Comparison of ENCODE assay signal across 1 cellular context in the genomic region with DNA sequence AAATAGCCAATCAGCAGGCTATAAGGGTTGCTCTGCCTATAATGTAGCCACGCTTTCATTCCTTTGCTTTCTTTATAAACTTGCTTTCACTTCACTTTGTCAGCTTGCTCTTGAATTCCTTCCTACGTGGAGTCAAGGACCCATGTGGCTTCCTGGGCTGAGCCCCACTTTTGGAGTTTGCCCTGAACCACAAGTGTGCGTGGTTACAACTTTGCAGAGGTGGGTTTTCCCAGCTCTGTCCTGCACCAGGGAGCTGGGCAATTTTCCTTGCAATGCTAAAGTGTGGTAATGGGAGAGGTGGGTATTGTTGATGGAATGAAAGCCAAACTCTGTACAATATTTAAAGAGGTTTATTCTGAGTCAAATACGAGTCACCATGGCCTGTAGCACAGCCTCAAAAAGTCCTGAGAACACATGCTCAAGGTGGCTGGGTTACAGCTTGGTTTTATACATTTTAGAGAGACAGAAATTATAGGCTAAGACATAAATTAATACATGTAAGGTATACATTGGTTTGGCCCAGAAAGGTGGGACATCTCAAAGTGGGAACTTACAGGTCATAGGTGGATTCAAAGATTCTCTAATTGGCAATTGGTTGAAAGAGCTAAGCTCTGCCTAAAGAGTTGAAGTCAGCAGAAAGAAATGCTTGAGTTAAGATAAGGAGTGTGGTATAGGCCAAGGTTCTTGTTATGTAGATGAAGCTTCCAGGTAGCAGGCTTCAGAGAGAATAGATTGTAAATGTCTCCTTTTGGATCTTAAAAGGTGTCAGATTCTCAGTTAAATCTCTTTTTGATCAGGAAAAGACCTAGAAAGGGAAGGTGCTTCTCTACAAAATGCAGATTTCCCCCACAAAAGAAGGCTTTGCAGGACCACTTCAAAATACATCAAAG.
TF ChIP-seq lines count a peak whose summit lies in the region.

No MANE protein-coding gene starts in this region.

TF ChIP-seq in H1, 55 proteins besides CTCF, POLR2A, EP300 and RAD21 (continued from another document):
- peak; percentile 23; the same call in 1 of the 2 replicates for TF ChIP-seq MAFK (IDR thresholded peaks at IDR 0.05; ENCODE audit: low read depth, low read length)
